ENCODE assay signal across 8 cellular contexts in genomic region chr5:2423634-2424033, GRCh38.
"Had no signal": no experiment of that assay in that cellular context is flagged by ENCODE, and none has a peak within 500 bp of the region (broad histone marks: within the 10 kb centered on the region; RNA-seq: fewer than 3 reads in every experiment).

No MANE protein-coding gene starts in this region.

- H2AFZ ChIP-seq: GM23338 had no signal

- H3K27ac ChIP-seq: KMS-11 had no signal

- H3K4me3 Mint-ChIP-seq: GM23338 had no signal

- ATAC-seq: GM23338, HCT116 had no signal

- H3K36me3 ChIP-seq: HAP-1 had no signal

- H3K4me1 Mint-ChIP-seq: GM23338 had no signal

- H3K4me2 ChIP-seq: GM23338, KMS-11 had no signal

- H3K9me3 ChIP-seq: HAP-1 had no signal

- H3K27ac Mint-ChIP-seq: GM23338 had no signal

- DNase-seq: H7, IMR-90, KBM-7 had no signal

- FAIRE-seq: HTR-8/SVneo had no signal

- H3K4me1 ChIP-seq: HAP-1 had no signal

- H3K9ac ChIP-seq: KMS-11 had no signal

- H3K4me3 ChIP-seq: GM23338, HAP-1 had no signal
